16 cellular contexts compared by ENCODE assay signal in the genomic region with DNA sequence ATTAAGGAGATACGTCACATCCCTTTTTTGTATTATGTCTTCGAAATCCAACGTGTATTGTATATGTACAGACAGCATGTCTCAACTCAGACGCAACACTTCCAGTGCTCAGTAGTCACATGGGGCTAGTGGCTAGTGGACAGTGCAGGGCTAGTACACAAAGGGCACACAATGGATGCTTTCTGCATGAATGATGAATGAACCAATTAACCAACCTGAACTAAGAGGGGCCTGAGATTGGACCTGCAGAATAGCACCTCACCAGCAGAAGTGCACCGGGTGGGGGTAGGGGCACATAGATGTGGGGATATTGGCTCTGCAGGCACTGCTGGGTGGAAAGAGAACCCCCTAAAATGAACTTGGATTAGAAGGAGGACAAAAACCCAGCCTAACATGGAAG. TPM values are rescaled to one million over a fixed set of nuclear protein-coding genes. Genes with fewer than 3 reads are reported as not detected.
DNase-seq lines count a peak whose midpoint lies in the region; ATAC-seq lines count a peak whose summit lies in the region.
"Had no signal": no experiment of that assay in that cellular context is flagged by ENCODE, and none has a peak within 500 bp of the region (broad histone marks: within the 10 kb centered on the region; RNA-seq: fewer than 3 reads in every experiment).

No MANE protein-coding gene starts in this region.

- DNase-seq in NCI-H2196 (lab: John Stamatoyannopoulos, UW; ENCODE audit: unreplicated experiment), result peak; percentile 29
- no peak for DNase-seq in NCI-H2196 treated with DMSO at 0.1 percent for 48 hours (lab: John Stamatoyannopoulos, UW; ENCODE audit: unreplicated experiment)
- DNase-seq in SK-MEL-5 (ENCODE audit: low read depth, low spot score), result peak; percentile 36
- DNase-seq in medulla oblongata (ENCODE audit: extremely low spot score), result peak; percentile 66
- DNase-seq in posterior vena cava (ENCODE audit: low spot score), result peak; percentile 29
- DNase-seq in islet precursor cell, result no peak
- DNase-seq: AML-193; CD4-positive, alpha-beta T cell; DMS153; DMS79 treated with DMSO at 0.1 percent for 48 hours; GF-D8; HCEC 1CT had no signal

- intact Hi-C loops in posterior vena cava (cut with DNase I), result no loop called here

- no peak for ATAC-seq in HG02610 (IDR thresholded peaks at IDR 0.05; ENCODE audit: unreplicated experiment)
- ATAC-seq: A549, GM23338 had no signal

- in situ Hi-C loops in SK-MEL-5 (cut with HindIII; ENCODE audit: low pct_unique_long_range_greater_than_20kb, low sequenced_read_pairs), result no loop called here

RNA-seq across cellular contexts. Expression of gene ST8SIA5, which starts 20.7 kb away (rescaled TPM):
- total RNA-seq in SK-MEL-5 (2014; rRNA removed; shearing (Covaris generic)), result not detected in 2 replicates
- 0.11 TPM in 1 of 2 replicates, not detected in the other for polyA plus RNA-seq in SK-MEL-5 (2015; cell fraction: cytosol; rRNA removed)
- polyA plus RNA-seq in SK-MEL-5 (2015; cell fraction: nucleus; rRNA removed), result 0.37 TPM in 1 of 2 replicates, not detected in the other
- under 1 TPM; 0.14 to 0.42 TPM for total RNA-seq in posterior vena cava
- polyA plus RNA-seq: A549, BJ had no signal

Comparison
In these comparisons a context has a peak if more than half of its experiments do, and no peak if none do; other contexts are left out.
1. DNase-seq: peak in NCI-H2196 (single experiment), SK-MEL-5 (single experiment), medulla oblongata (single experiment) and posterior vena cava (single experiment); none in NCI-H2196 treated with DMSO at 0.1 percent for 48 hours (single experiment) and islet precursor cell (single experiment).